ENCODE assay signal across 1 cellular context in the genomic region with DNA sequence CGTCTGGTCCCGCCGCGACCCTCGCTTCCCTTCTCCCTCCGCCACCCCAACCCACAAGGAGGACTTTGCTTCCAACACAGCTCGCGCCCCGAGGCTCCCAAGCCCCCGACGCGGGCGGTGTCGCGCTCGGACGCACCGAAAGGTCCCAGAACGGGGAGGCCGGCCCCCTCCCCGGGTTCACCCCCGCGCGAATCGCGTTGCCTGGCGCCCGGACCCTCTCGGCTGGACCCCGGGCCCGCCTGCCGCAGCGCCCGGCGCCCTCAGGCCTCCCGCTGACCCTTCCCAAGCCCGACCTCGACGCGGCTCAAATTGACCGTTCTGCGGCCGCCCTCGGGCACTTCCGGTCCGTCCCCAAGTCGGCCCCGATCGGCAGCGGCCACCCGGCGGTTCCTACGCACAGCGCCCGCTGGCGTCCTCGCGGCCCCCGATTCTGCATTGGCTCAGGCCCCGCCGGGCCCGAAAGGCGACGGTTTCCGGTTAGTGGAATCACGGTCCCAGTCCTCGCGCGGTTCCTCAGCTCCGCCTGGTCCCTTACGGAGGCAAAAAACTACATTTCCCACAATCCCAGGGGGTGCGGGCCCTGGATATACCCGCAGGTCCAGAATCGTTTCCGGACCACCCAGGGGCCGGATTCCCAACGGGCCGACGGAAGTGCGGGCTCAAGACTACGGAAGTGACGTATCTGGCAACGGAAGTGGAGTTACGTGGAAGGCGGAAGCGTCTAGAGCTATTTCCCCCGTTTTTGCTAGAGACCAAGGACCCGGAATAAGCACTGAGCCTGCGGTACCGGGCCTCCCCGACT.
TF ChIP-seq lines count a peak whose summit lies in the region.

Gene AURKAIP1 (minus strand): TSS at position 347 of the 802 bp plus-strand sequence. CDS start 451 bp downstream, outside the sequence.

TF ChIP-seq in HepG2, 621 proteins besides CTCF, POLR2A, EP300 and RAD21 (continued from another document and continues in another):
- peak; percentile 94 for TF ChIP-seq PATZ1 (CRISPR knock-in tag; IDR thresholded peaks at IDR 0.05)
- TF ChIP-seq CHD4 (IDR thresholded peaks at IDR 0.05; ENCODE audit: borderline replicate concordance, low read length), result no peak
- peak; percentile 89; the same call in 1 of the 2 replicates for TF ChIP-seq ZMAT3 (CRISPR knock-in tag; conservative IDR thresholded peaks at IDR 0.05)
- no peak for TF ChIP-seq ZNF781 (CRISPR knock-in tag; IDR thresholded peaks at IDR 0.05; ENCODE audit: borderline replicate concordance, not compliant biosample characterization)
- no peak for TF ChIP-seq ZNF678 (CRISPR knock-in tag; IDR thresholded peaks at IDR 0.05)
- TF ChIP-seq FOXC1 (CRISPR knock-in tag; IDR thresholded peaks at IDR 0.05; ENCODE audit: borderline replicate concordance), result peak; percentile 91; the same call in 1 of the 2 replicates
- no peak for TF ChIP-seq BATF2 (CRISPR knock-in tag; IDR thresholded peaks at IDR 0.05)
- TF ChIP-seq ZBTB49 (CRISPR knock-in tag; IDR thresholded peaks at IDR 0.05; ENCODE audit: borderline replicate concordance), result peak; percentile 58
- TF ChIP-seq HMGA1 (CRISPR knock-in tag; conservative IDR thresholded peaks at IDR 0.05), result no peak
- peak; percentile 18; the same call in 1 of the 2 replicates for TF ChIP-seq CAMTA2 (CRISPR knock-in tag; IDR thresholded peaks at IDR 0.05; ENCODE audit: borderline replicate concordance)
- TF ChIP-seq ISL2 (CRISPR knock-in tag; IDR thresholded peaks at IDR 0.05), result peak; percentile 90
- no peak for TF ChIP-seq SRSF9 (IDR thresholded peaks at IDR 0.05; ENCODE audit: borderline replicate concordance, insufficient read depth, low read depth, low read length, poor library complexity, severe bottlenecking)
- 0 out of 2 replicates have a peak, but pooled peaks have one; percentile 15 for TF ChIP-seq FUBP1 (CRISPR knock-in tag; IDR thresholded peaks at IDR 0.05; ENCODE audit: borderline replicate concordance)
- TF ChIP-seq, protein P1, sequence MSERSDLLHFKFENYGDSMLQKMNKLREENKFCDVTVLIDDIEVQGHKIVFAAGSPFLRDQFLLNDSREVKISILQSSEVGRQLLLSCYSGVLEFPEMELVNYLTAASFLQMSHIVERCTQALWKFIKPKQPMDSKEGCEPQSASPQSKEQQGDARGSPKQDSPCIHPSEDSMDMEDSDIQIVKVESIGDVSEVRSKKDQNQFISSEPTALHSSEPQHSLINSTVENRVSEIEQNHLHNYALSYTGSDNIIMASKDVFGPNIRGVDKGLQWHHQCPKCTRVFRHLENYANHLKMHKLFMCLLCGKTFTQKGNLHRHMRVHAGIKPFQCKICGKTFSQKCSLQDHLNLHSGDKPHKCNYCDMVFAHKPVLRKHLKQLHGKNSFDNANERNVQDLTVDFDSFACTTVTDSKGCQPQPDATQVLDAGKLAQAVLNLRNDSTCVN (CRISPR knock-in tag; IDR thresholded peaks at IDR 0.05; ENCODE audit: borderline replicate concordance), result peak; percentile 80
- peak; percentile 98 for TF ChIP-seq KMT2A (CRISPR knock-in tag; IDR thresholded peaks at IDR 0.05)
- TF ChIP-seq YY1 (IDR thresholded peaks at IDR 0.05; ENCODE audit: insufficient read depth, insufficient replicate concordance, low read depth, low read length), result peak; percentile 88
- peak; percentile 18 for TF ChIP-seq AGO2 (optimal IDR thresholded peaks at IDR 0.05; ENCODE audit: low read depth, low read length)
- TF ChIP-seq ZSCAN12 (CRISPR knock-in tag; IDR thresholded peaks at IDR 0.05), result peak; percentile 19; the same call in 1 of the 2 replicates
- TF ChIP-seq POLR2G (IDR thresholded peaks at IDR 0.05; ENCODE audit: low read depth, low read length), result peak; percentile 74
- no peak; the same call in 1 of the 2 replicates for TF ChIP-seq WIZ (CRISPR knock-in tag; IDR thresholded peaks at IDR 0.05)
- TF ChIP-seq RCOR2 (CRISPR knock-in tag; IDR thresholded peaks at IDR 0.05), result no peak
- TF ChIP-seq ZNF577 (CRISPR knock-in tag; IDR thresholded peaks at IDR 0.05; ENCODE audit: borderline replicate concordance, low read depth), result no peak
- TF ChIP-seq ZNF124 (CRISPR knock-in tag; IDR thresholded peaks at IDR 0.05), result peak; percentile 84; the same call in 1 of the 2 replicates
- peak; percentile 49 for TF ChIP-seq HNF4A (CRISPR knock-in tag; IDR thresholded peaks at IDR 0.05)
- TF ChIP-seq ATF2 (CRISPR knock-in tag; IDR thresholded peaks at IDR 0.05), result peak; percentile 95
- TF ChIP-seq MEIS1 (CRISPR knock-in tag; IDR thresholded peaks at IDR 0.05; ENCODE audit: borderline replicate concordance), result 0 out of 2 replicates have a peak, but pooled peaks have one; percentile 62
- no peak for TF ChIP-seq PAX8 (CRISPR knock-in tag; IDR thresholded peaks at IDR 0.05; ENCODE audit: borderline replicate concordance)
- TF ChIP-seq, protein P2, sequence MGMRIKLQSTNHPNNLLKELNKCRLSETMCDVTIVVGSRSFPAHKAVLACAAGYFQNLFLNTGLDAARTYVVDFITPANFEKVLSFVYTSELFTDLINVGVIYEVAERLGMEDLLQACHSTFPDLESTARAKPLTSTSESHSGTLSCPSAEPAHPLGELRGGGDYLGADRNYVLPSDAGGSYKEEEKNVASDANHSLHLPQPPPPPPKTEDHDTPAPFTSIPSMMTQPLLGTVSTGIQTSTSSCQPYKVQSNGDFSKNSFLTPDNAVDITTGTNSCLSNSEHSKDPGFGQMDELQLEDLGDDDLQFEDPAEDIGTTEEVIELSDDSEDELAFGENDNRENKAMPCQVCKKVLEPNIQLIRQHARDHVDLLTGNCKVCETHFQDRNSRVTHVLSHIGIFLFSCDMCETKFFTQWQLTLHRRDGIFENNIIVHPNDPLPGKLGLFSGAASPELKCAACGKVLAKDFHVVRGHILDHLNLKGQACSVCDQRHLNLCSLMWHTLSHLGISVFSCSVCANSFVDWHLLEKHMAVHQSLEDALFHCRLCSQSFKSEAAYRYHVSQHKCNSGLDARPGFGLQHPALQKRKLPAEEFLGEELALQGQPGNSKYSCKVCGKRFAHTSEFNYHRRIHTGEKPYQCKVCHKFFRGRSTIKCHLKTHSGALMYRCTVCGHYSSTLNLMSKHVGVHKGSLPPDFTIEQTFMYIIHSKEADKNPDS (CRISPR knock-in tag; IDR thresholded peaks at IDR 0.05), result peak; percentile 66
- no peak for TF ChIP-seq ATF5 (CRISPR knock-in tag; IDR thresholded peaks at IDR 0.05; ENCODE audit: low read depth)
- TF ChIP-seq MAZ (IDR thresholded peaks at IDR 0.05; ENCODE audit: borderline replicate concordance, low read depth, low read length), result peak; percentile 98
- TF ChIP-seq MAZ (CRISPR knock-in tag; IDR thresholded peaks at IDR 0.05; ENCODE audit: low read depth), result peak; percentile 99
- peak in 1 of 2 experiments; percentile 81; a peak in 1 of 4 replicates for TF ChIP-seq ATF4 (CRISPR knock-in tag; IDR thresholded peaks at IDR 0.05)
- no peak for TF ChIP-seq ZNF280D (CRISPR knock-in tag; IDR thresholded peaks at IDR 0.05)
- TF ChIP-seq CEBPB (IDR thresholded peaks at IDR 0.05; ENCODE audit: borderline replicate concordance, low read depth, low read length), result no peak
- 0 out of 2 replicates have a peak, but pooled peaks have one; percentile 6 for TF ChIP-seq THYN1 (CRISPR knock-in tag; IDR thresholded peaks at IDR 0.05; ENCODE audit: borderline replicate concordance, low read depth)
- TF ChIP-seq ZSCAN21 (CRISPR knock-in tag; IDR thresholded peaks at IDR 0.05; ENCODE audit: borderline replicate concordance), result peak; percentile 90; the same call in 1 of the 2 replicates
- peak; percentile 94 for TF ChIP-seq ZNF205 (CRISPR knock-in tag; IDR thresholded peaks at IDR 0.05)
- TF ChIP-seq MYC (CRISPR knock-in tag; IDR thresholded peaks at IDR 0.05; ENCODE audit: borderline replicate concordance), result peak; percentile 90
- no peak for TF ChIP-seq SOX13 (IDR thresholded peaks at IDR 0.05)
- TF ChIP-seq SOX13 (CRISPR knock-in tag; conservative IDR thresholded peaks at IDR 0.05 in 1 of 2, IDR thresholded peaks at IDR 0.05 in 1 of 2), result peak in 1 of 2 experiments; percentile 76; a peak in 2 of 4 replicates
